20 cellular contexts compared by ENCODE assay signal in the genomic region with DNA sequence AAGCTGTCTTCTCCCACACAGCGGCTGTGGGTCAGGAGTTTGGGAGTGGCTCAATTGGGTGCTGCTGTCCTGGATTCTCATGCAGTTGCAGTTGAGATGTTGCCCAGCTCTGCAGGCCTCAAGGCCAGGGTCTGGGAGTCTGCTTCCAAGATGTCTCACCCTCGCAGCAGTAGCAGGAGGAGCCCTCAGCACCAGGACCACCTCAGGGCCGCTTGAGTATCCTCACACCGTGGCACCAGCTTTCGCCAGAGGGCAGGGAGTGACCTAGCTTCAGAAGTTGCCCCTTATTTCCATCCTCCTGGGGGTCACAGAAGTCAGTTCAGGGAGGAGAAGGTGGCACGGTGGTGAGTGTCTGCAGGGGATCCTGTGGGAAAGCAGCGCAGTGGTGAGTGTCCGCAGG. TPM values are rescaled to one million over a fixed set of nuclear protein-coding genes. Genes with fewer than 3 reads are reported as not detected.
"Had no signal": no experiment of that assay in that cellular context is flagged by ENCODE, and none has a peak within 500 bp of the region (broad histone marks: within the 10 kb centered on the region; RNA-seq: fewer than 3 reads in every experiment).

No MANE protein-coding gene starts in this region.

- H3K9me3 ChIP-seq: gastrocnemius medialis, heart right ventricle, lower lobe of right lung, SK-N-SH had no signal

- H3K4me2 ChIP-seq: SK-N-SH had no signal

- H3K9ac ChIP-seq: parathyroid adenoma, SK-N-SH had no signal

- H3K27me3 ChIP-seq: gastrocnemius medialis, heart right ventricle had no signal

- H2AFZ ChIP-seq: parathyroid adenoma had no signal

- H3K36me3 ChIP-seq: gastrocnemius medialis, lower lobe of right lung had no signal

- H3K4me3 ChIP-seq: gastrocnemius medialis, heart right ventricle, lower lobe of right lung had no signal

- DNase-seq: activated CD4-positive, alpha-beta memory T cell treated with anti-CD3 and anti-CD28 coated beads for 36 hours; activated CD4-positive, alpha-beta T cell treated with anti-CD3 and anti-CD28 coated beads for 1 hour; activated gamma-delta T cell; activated T-cell treated with anti-CD3 and anti-CD28 coated beads, Interleukin-2, amount 50 U/mL, for 4 hours; aorta; dermis blood vessel endothelial cell; gastrocnemius medialis; heart right ventricle; left cardiac atrium; lower lobe of right lung; SK-N-SH; stimulated activated CD4-positive, alpha-beta T cell treated with anti-CD3 and anti-CD28 coated beads, Interleukin-12 subunit alpha, Interleukin-12 subunit beta, amount 100 ng/mL, for 4 hours; stimulated activated naive B cell treated with anti-CD40 and anti-IgM and Interleukin-4, amounts not matched to agents 10 μg/mL and 1 μg/mL and 100 μg/mL, for 72 hours; substantia nigra; T-cell had no signal

- ATAC-seq: activated T-cell treated with anti-CD3 and anti-CD28 coated beads, Interleukin-2, amount 50 U/mL, for 4 hours; gastrocnemius medialis; heart right ventricle; left cardiac atrium; lower lobe of right lung; stimulated activated naive B cell treated with anti-CD40 and anti-IgM and Interleukin-4, amounts not matched to agents 10 μg/mL and 1 μg/mL and 100 μg/mL, for 72 hours; T-cell had no signal

- H3K4me1 ChIP-seq: gastrocnemius medialis, lower lobe of right lung, parathyroid adenoma had no signal

- H3K27ac ChIP-seq: gastrocnemius medialis, lower lobe of right lung, parathyroid adenoma had no signal

RNA-seq across cellular contexts. Expression of a gene that starts 52.5 kb away (rescaled TPM):
- total RNA-seq: activated CD4-positive, alpha-beta memory T cell treated with anti-CD3 and anti-CD28 coated beads for 36 hours; activated T-cell treated with anti-CD3 and anti-CD28 coated beads, Interleukin-2, amount 50 U/mL, for 4 hours; aorta; chondrocyte; dermis blood vessel endothelial cell; epithelial cell of proximal tubule; gastrocnemius medialis; heart right ventricle; left cardiac atrium; lower lobe of right lung; neural crest cell; renal cortical epithelial cell; T-cell had no signal
- polyA plus RNA-seq: aorta, SK-N-SH had no signal
